ENCODE assay signal across 18 cellular contexts in genomic region chr4:140689628-140690027, GRCh38.
"Had no signal": no experiment of that assay in that cellular context is flagged by ENCODE, and none has a peak within 500 bp of the region (broad histone marks: within the 10 kb centered on the region; RNA-seq: fewer than 3 reads in every experiment).

No MANE protein-coding gene starts in this region.

- ATAC-seq: activated CD8-positive, alpha-beta T cell treated with anti-CD3 and anti-CD28 coated beads, Interleukin-2, amount 10 ng/mL, durations not matched to agents 7 days and 5 days; effector memory CD8-positive, alpha-beta T cell; mucosa of descending colon; natural killer cell had no signal

- H3K36me3 ChIP-seq: prostate gland, sigmoid colon had no signal

- H3K9me3 Mint-ChIP-seq: activated T-helper 1 cell treated with anti-CD3 and anti-CD28 coated beads, Interleukin-12 subunit alpha, Interleukin-12 subunit beta, Interleukin-2, Interleukin-4 antibody, amounts not matched to agents 30 ng/mL and 10 ng/mL and 1 ng/mL, durations not matched to agents 14 hours and 24 hours and 36 hours; effector memory CD8-positive, alpha-beta T cell; natural killer cell; stimulated activated naive CD8-positive, alpha-beta T cell treated with anti-CD3 and anti-CD28 coated beads, Interleukin-15, Interleukin-2, amounts not matched to agents 100 ng/mL and 50 ng/mL, for 24 hours had no signal

- H3K27ac ChIP-seq: hepatocyte, sigmoid colon, testis, WERI-Rb-1 had no signal

- H3K4me2 ChIP-seq: hepatocyte had no signal

- H3K36me3 Mint-ChIP-seq: natural killer cell had no signal

- H3K4me1 ChIP-seq: sigmoid colon, testis had no signal

- DNase-seq: activated CD4-positive, alpha-beta T cell treated with anti-CD3 and anti-CD28 coated beads for 4 hours; activated CD8-positive, alpha-beta T cell treated with anti-CD3 and anti-CD28 coated beads, Interleukin-2, amount 10 ng/mL, durations not matched to agents 7 days and 5 days; activated naive CD4-positive, alpha-beta T cell treated with Interleukin-2 at 50 U/mL for 16 hours; central memory CD4-positive, alpha-beta T cell; cortex of kidney; effector memory CD8-positive, alpha-beta T cell; mucosa of descending colon; natural killer cell; occipital lobe; sigmoid colon; stimulated activated CD4-positive, alpha-beta T cell treated with anti-CD3 and anti-CD28 coated beads, Interleukin-12 subunit alpha, Interleukin-12 subunit beta, amount 100 ng/mL, for 4 hours; T-helper 1 cell; testis; WERI-Rb-1 had no signal

- H3K4me1 Mint-ChIP-seq: natural killer cell had no signal

- H3K27me3 ChIP-seq: hepatocyte, sigmoid colon, testis had no signal

- H3K9me3 ChIP-seq: mucosa of descending colon, prostate gland, sigmoid colon, testis had no signal

- H3K4me3 Mint-ChIP-seq: activated CD8-positive, alpha-beta T cell treated with anti-CD3 and anti-CD28 coated beads, Interleukin-2, amount 10 ng/mL, durations not matched to agents 7 days and 5 days; activated T-helper 1 cell treated with anti-CD3 and anti-CD28 coated beads, Interleukin-12 subunit alpha, Interleukin-12 subunit beta, Interleukin-2, Interleukin-4 antibody, amounts not matched to agents 30 ng/mL and 10 ng/mL and 1 ng/mL, durations not matched to agents 14 hours and 24 hours and 36 hours; effector memory CD8-positive, alpha-beta T cell; natural killer cell; stimulated activated naive CD8-positive, alpha-beta T cell treated with anti-CD3 and anti-CD28 coated beads, Interleukin-15, Interleukin-2, amounts not matched to agents 100 ng/mL and 50 ng/mL, for 24 hours had no signal

- H3K27ac Mint-ChIP-seq: activated CD8-positive, alpha-beta T cell treated with anti-CD3 and anti-CD28 coated beads, Interleukin-2, amount 10 ng/mL, durations not matched to agents 7 days and 5 days; activated T-helper 1 cell treated with anti-CD3 and anti-CD28 coated beads, Interleukin-12 subunit alpha, Interleukin-12 subunit beta, Interleukin-2, Interleukin-4 antibody, amounts not matched to agents 30 ng/mL and 10 ng/mL and 1 ng/mL, durations not matched to agents 14 hours and 24 hours and 36 hours; effector memory CD8-positive, alpha-beta T cell; natural killer cell; stimulated activated naive CD8-positive, alpha-beta T cell treated with anti-CD3 and anti-CD28 coated beads, Interleukin-15, Interleukin-2, amounts not matched to agents 100 ng/mL and 50 ng/mL, for 24 hours had no signal

- H3K4me3 ChIP-seq: hepatocyte, mucosa of descending colon, prostate gland, sigmoid colon, testis had no signal

- H2AFZ ChIP-seq: hepatocyte had no signal
